27 cellular contexts compared by ENCODE assay signal in the genomic region with DNA sequence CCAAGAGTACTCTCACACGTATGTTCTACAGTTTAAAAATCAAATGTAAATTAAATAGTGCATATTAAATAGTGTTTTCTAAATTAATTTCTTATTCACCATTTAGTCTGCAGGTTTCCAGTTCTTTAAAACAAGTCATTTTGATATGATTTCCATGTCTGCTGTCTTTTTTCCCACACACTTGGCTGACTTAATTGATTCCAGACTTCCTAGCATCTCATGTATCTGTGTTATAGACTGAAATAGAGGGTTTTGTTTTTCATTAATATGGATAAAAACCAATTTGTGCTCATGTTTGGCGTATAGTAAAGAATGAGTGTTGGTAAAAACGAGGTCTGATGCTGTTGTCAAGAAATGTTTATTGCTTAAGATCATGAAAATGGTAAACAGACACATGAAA.
"Had no signal": no experiment of that assay in that cellular context is flagged by ENCODE, and none has a peak within 500 bp of the region (broad histone marks: within the 10 kb centered on the region; RNA-seq: fewer than 3 reads in every experiment).

No MANE protein-coding gene starts in this region.

- H3K4me3 ChIP-seq: coronary artery, esophagus muscularis mucosa, heart right ventricle, left lung, mucosa of descending colon, neural progenitor cell, prostate gland, skin epidermis, spleen, thoracic aorta, tibial nerve, upper lobe of left lung had no signal

- H3K4me1 Mint-ChIP-seq: mesothelial cell of epicardium; naive B cell; stimulated activated memory B cell treated with anti-CD40 and anti-IgM and Interleukin-4, amounts not matched to agents 10 μg/mL and 1 μg/mL and 100 μg/mL, for 72 hours had no signal

- DNase-seq: dermis blood vessel endothelial cell; effector memory CD4-positive, alpha-beta T cell; foreskin melanocyte; glutamatergic neuron; heart right ventricle; hippocampal formation; left cardiac atrium; left lung; mesenchymal stem cell; mucosa of descending colon; naive B cell; right cardiac atrium; spleen; stimulated activated CD4-positive, alpha-beta T cell treated with anti-CD3 and anti-CD28 coated beads, Interleukin-4, amount 100 ng/mL, for 4 hours; stimulated activated naive CD8-positive, alpha-beta T cell treated with anti-CD3 and anti-CD28 coated beads, Interleukin-15, Interleukin-2, amounts not matched to agents 100 U/mL and 50 U/mL, for 24 hours; upper lobe of left lung had no signal

- H3K9ac ChIP-seq: neural progenitor cell, parathyroid adenoma had no signal

- H3K4me3 Mint-ChIP-seq: mesothelial cell of epicardium; naive B cell; natural killer cell treated with Interleukin-12 subunit alpha and Interleukin-12 subunit beta and Interleukin-15 and Interleukin-18, amount 100 ng/mL, for 72 hours; neural progenitor cell; stimulated activated memory B cell treated with anti-CD40 and anti-IgM and Interleukin-4, amounts not matched to agents 10 μg/mL and 1 μg/mL and 100 μg/mL, for 72 hours had no signal

- H3K9me3 Mint-ChIP-seq: mesothelial cell of epicardium; natural killer cell treated with Interleukin-12 subunit alpha and Interleukin-12 subunit beta and Interleukin-15 and Interleukin-18, amount 100 ng/mL, for 72 hours; neural progenitor cell; stimulated activated memory B cell treated with anti-CD40 and anti-IgM and Interleukin-4, amounts not matched to agents 10 μg/mL and 1 μg/mL and 100 μg/mL, for 72 hours had no signal

- H3K36me3 ChIP-seq: left lung, neural progenitor cell, prostate gland, thoracic aorta, upper lobe of left lung had no signal

- H3K27ac ChIP-seq: coronary artery, esophagus muscularis mucosa, heart right ventricle, left lung, neural progenitor cell, parathyroid adenoma, prostate gland, skin epidermis, spleen, thoracic aorta, tibial nerve, upper lobe of left lung had no signal

- H3K36me3 Mint-ChIP-seq: natural killer cell treated with Interleukin-12 subunit alpha and Interleukin-12 subunit beta and Interleukin-15 and Interleukin-18, amount 100 ng/mL, for 72 hours had no signal

- H3K9me3 ChIP-seq: esophagus muscularis mucosa, left lung, prostate gland, thoracic aorta, upper lobe of left lung had no signal

- H3K27me3 Mint-ChIP-seq: naive B cell; natural killer cell treated with Interleukin-12 subunit alpha and Interleukin-12 subunit beta and Interleukin-15 and Interleukin-18, amount 100 ng/mL, for 72 hours; stimulated activated memory B cell treated with anti-CD40 and anti-IgM and Interleukin-4, amounts not matched to agents 10 μg/mL and 1 μg/mL and 100 μg/mL, for 72 hours had no signal

- ATAC-seq: heart right ventricle; left cardiac atrium; left lung; mucosa of descending colon; natural killer cell treated with Interleukin-12 subunit alpha and Interleukin-12 subunit beta and Interleukin-15 and Interleukin-18, amount 100 ng/mL, for 72 hours; right cardiac atrium; stimulated activated memory B cell treated with anti-CD40 and anti-IgM and Interleukin-4, amounts not matched to agents 10 μg/mL and 1 μg/mL and 100 μg/mL, for 72 hours; stimulated activated naive CD8-positive, alpha-beta T cell treated with anti-CD3 and anti-CD28 coated beads, Interleukin-15, Interleukin-2, amounts not matched to agents 100 U/mL and 50 U/mL, for 24 hours had no signal

- H3K27ac Mint-ChIP-seq: mesothelial cell of epicardium; natural killer cell treated with Interleukin-12 subunit alpha and Interleukin-12 subunit beta and Interleukin-15 and Interleukin-18, amount 100 ng/mL, for 72 hours; neural progenitor cell; stimulated activated memory B cell treated with anti-CD40 and anti-IgM and Interleukin-4, amounts not matched to agents 10 μg/mL and 1 μg/mL and 100 μg/mL, for 72 hours had no signal
